Comparison of ENCODE assay signal across 1 cellular context in genomic region chrX:130120746-130121504, GRCh38.
TF ChIP-seq lines count a peak whose summit lies in the region.

No MANE protein-coding gene starts in this region.

TF ChIP-seq in WTC11, 78 proteins besides CTCF, POLR2A, EP300 and RAD21 (continued from another document):
- TF ChIP-seq, protein P1, sequence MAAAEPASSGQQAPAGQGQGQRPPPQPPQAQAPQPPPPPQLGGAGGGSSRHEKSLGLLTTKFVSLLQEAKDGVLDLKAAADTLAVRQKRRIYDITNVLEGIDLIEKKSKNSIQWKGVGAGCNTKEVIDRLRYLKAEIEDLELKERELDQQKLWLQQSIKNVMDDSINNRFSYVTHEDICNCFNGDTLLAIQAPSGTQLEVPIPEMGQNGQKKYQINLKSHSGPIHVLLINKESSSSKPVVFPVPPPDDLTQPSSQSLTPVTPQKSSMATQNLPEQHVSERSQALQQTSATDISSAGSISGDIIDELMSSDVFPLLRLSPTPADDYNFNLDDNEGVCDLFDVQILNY (CRISPR knock-in tag; IDR thresholded peaks at IDR 0.05) = peak; percentile 84; the same call in 1 of the 2 replicates
- no peak for TF ChIP-seq ZNF671 (CRISPR knock-in tag; IDR thresholded peaks at IDR 0.05)
- TF ChIP-seq ZNF263 (CRISPR knock-in tag; IDR thresholded peaks at IDR 0.05; ENCODE audit: low read depth) = peak; percentile 65
- no peak for TF ChIP-seq MYBL2 (CRISPR knock-in tag; IDR thresholded peaks at IDR 0.05)
- TF ChIP-seq ZNF121 (CRISPR knock-in tag; IDR thresholded peaks at IDR 0.05) = 0 out of 2 replicates have a peak, but pooled peaks have one; percentile 7
- TF ChIP-seq, protein P2, sequence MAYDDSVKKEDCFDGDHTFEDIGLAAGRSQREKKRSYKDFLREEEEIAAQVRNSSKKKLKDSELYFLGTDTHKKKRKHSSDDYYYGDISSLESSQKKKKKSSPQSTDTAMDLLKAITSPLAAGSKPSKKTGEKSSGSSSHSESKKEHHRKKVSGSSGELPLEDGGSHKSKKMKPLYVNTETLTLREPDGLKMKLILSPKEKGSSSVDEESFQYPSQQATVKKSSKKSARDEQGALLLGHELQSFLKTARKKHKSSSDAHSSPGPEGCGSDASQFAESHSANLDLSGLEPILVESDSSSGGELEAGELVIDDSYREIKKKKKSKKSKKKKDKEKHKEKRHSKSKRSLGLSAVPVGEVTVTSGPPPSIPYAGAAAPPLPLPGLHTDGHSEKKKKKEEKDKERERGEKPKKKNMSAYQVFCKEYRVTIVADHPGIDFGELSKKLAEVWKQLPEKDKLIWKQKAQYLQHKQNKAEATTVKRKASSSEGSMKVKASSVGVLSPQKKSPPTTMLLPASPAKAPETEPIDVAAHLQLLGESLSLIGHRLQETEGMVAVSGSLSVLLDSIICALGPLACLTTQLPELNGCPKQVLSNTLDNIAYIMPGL (CRISPR knock-in tag; IDR thresholded peaks at IDR 0.05) = peak; percentile 89
- peak; percentile 65; the same call in 1 of the 2 replicates for TF ChIP-seq ETV6 (CRISPR knock-in tag; IDR thresholded peaks at IDR 0.05)
- 0 out of 2 replicates have a peak, but pooled peaks have one; percentile 44 for TF ChIP-seq FOXP4 (CRISPR knock-in tag; IDR thresholded peaks at IDR 0.05)
- peak; percentile 40; the same call in 1 of the 2 replicates for TF ChIP-seq MAX (CRISPR knock-in tag; IDR thresholded peaks at IDR 0.05)
TF ChIP-seq in WTC11: peak in this region for 7.
